Comparison of ENCODE assay signal across 20 cellular contexts in the genomic region with DNA sequence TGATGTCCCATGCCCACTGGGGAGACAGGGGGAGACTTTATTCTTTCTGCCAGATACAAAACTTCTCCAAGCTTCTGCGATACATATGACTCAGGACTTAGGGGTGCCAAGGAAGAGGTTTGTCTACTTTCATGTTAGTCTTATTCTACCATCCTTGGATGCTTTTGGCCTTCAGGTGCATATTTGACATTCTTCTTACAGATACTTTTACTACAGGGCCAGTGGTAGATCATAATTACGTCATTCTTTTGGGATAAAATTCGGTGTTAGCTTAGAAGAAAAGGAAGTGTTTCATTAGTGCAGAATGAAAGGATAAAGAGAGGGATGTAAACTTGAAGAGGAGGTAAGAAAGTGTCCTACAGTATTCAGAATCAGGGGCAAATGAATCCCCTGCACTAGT.
"Had no signal": no experiment of that assay in that cellular context is flagged by ENCODE, and none has a peak within 500 bp of the region (broad histone marks: within the 10 kb centered on the region; RNA-seq: fewer than 3 reads in every experiment).

No MANE protein-coding gene starts in this region.

- H3K36me3 Mint-ChIP-seq: activated CD4-positive, alpha-beta memory T cell treated with anti-CD3 and anti-CD28 coated beads for 36 hours; activated naive CD4-positive, alpha-beta T cell treated with anti-CD3 and anti-CD28 coated beads, Interleukin-2, amount 50 U/mL, for 72 hours had no signal

- H3K4me1 ChIP-seq: SJSA1 had no signal

- H3K27me3 Mint-ChIP-seq: T-helper 17 cell had no signal

- H3K4me3 ChIP-seq: SJSA1 had no signal

- H3K9me3 ChIP-seq: SJSA1 had no signal

- DNase-seq: activated CD4-positive, alpha-beta memory T cell treated with anti-CD3 and anti-CD28 coated beads for 36 hours; activated CD4-positive, alpha-beta T cell treated with anti-CD3 and anti-CD28 coated beads, Interleukin-2, amount 10 ng/mL, durations not matched to agents 7 days and 5 days; activated CD4-positive, CD25-positive, alpha-beta regulatory T cell; activated CD8-positive, alpha-beta memory T cell treated with anti-CD3 and anti-CD28 coated beads for 24 hours; activated effector memory CD4-positive, alpha-beta T cell treated with anti-CD3 and anti-CD28 coated beads, Interleukin-2, amount 50 U/mL, for 16 hours; activated naive CD4-positive, alpha-beta T cell treated with Interleukin-2 at 50 U/mL for 16 hours; activated T-cell treated with anti-CD3 and anti-CD28 coated beads, Interleukin-2, amount 50 U/mL, for 4 hours; cerebellar nuclear complex; NCI-H1105 treated with DMSO at 0.1 percent for 48 hours; NCI-H1436 treated with DMSO at 0.1 percent for 48 hours; NCI-H187; NCI-H2081; NCI-H524; SHP77; T-helper 17 cell; T-helper 9 cell had no signal

- FAIRE-seq: RCC 7860 had no signal

- H3K27me3 ChIP-seq: SJSA1 had no signal

- H3K4me1 Mint-ChIP-seq: activated CD4-positive, alpha-beta T cell treated with anti-CD3 and anti-CD28 coated beads, Interleukin-2, amount 10 ng/mL, durations not matched to agents 7 days and 5 days; T-helper 17 cell had no signal

- H3K27ac ChIP-seq: SJSA1, VCaP had no signal

- H3K4me3 Mint-ChIP-seq: activated CD4-positive, alpha-beta memory T cell treated with anti-CD3 and anti-CD28 coated beads for 36 hours; activated CD4-positive, alpha-beta T cell treated with anti-CD3 and anti-CD28 coated beads, Interleukin-2, amount 10 ng/mL, durations not matched to agents 7 days and 5 days; activated T-cell treated with anti-CD3 and anti-CD28 coated beads, Interleukin-2, amount 50 U/mL, for 4 hours; T-helper 17 cell had no signal

- H3K36me3 ChIP-seq: SJSA1 had no signal

- H3K27ac Mint-ChIP-seq: activated CD4-positive, alpha-beta memory T cell treated with anti-CD3 and anti-CD28 coated beads for 36 hours; activated CD4-positive, alpha-beta T cell treated with anti-CD3 and anti-CD28 coated beads, Interleukin-2, amount 10 ng/mL, durations not matched to agents 7 days and 5 days; activated naive CD4-positive, alpha-beta T cell treated with anti-CD3 and anti-CD28 coated beads, Interleukin-2, amount 50 U/mL, for 72 hours; T-helper 17 cell had no signal

- H3K9me3 Mint-ChIP-seq: activated CD4-positive, alpha-beta memory T cell treated with anti-CD3 and anti-CD28 coated beads for 36 hours; activated CD4-positive, alpha-beta T cell treated with anti-CD3 and anti-CD28 coated beads, Interleukin-2, amount 10 ng/mL, durations not matched to agents 7 days and 5 days; activated naive CD4-positive, alpha-beta T cell treated with anti-CD3 and anti-CD28 coated beads, Interleukin-2, amount 50 U/mL, for 72 hours; activated T-cell treated with anti-CD3 and anti-CD28 coated beads, Interleukin-2, amount 50 U/mL, for 4 hours had no signal
